In the genomic region with DNA sequence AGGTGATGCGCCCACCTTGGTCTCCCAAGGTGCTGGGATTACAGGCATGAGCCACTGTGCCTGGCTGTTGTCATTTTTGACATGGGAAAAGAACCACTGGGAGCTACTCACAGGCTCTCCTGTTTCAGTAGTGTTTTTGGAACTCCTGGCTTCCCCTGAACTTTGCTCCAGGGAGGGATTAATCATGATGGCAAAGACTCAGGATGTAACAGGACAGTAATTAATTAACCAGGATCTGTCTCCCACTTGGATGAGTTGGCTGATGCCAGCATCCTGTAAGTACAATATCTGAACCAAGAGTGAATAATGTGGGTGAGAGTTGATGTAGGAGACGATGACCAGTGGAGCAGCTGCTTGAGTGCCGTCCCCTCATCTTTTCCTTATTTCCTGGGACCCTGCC, we compare ENCODE assay signal across 17 cellular contexts.
"Had no signal": no experiment of that assay in that cellular context is flagged by ENCODE, and none has a peak within 500 bp of the region (broad histone marks: within the 10 kb centered on the region; RNA-seq: fewer than 3 reads in every experiment).

No MANE protein-coding gene starts in this region.

- H3K27me3 ChIP-seq: esophagus squamous epithelium, gastrocnemius medialis, hepatocyte, neutrophil, right atrium auricular region, tibial artery had no signal

- DNase-seq: activated B cell treated with CpG ODN at 0.5 μM for 24 hours; activated T-cell treated with anti-CD3 and anti-CD28 coated beads, Interleukin-2, amount 50 U/mL, for 1 hour; amniotic stem cell; dermis blood vessel endothelial cell; esophagus squamous epithelium; gastrocnemius medialis; kidney; naive thymus-derived CD4-positive, alpha-beta T cell; small intestine; tibial artery had no signal

- H3K4me2 ChIP-seq: hepatocyte had no signal

- ATAC-seq: activated naive CD4-positive, alpha-beta T cell treated with anti-CD3 and anti-CD28 coated beads, Interleukin-2, amount 50 U/mL, for 72 hours; gastrocnemius medialis; naive thymus-derived CD4-positive, alpha-beta T cell had no signal

- H3K9me3 ChIP-seq: esophagus squamous epithelium, gastrocnemius medialis, neutrophil, right atrium auricular region, tibial artery had no signal

- H3K9me3 Mint-ChIP-seq: activated B cell treated with CpG ODN at 0.5 μM for 24 hours; activated naive CD4-positive, alpha-beta T cell treated with anti-CD3 and anti-CD28 coated beads, Interleukin-2, amount 50 U/mL, for 72 hours; brain; naive thymus-derived CD4-positive, alpha-beta T cell; T-helper 1 cell treated with Interleukin-12 subunit alpha and Interleukin-12 subunit beta and Interleukin-4 antibody, amounts not matched to agents 30 μg/mL and 1 μg/mL, for 36 hours had no signal

- H3K4me3 Mint-ChIP-seq: activated B cell treated with CpG ODN at 0.5 μM for 24 hours; T-helper 1 cell treated with Interleukin-12 subunit alpha and Interleukin-12 subunit beta and Interleukin-4 antibody, amounts not matched to agents 30 μg/mL and 1 μg/mL, for 36 hours had no signal

- H2AFZ ChIP-seq: hepatocyte had no signal

- H3K27ac ChIP-seq: gastrocnemius medialis, hepatocyte, neutrophil, right atrium auricular region had no signal

- H3K4me3 ChIP-seq: esophagus squamous epithelium, gastrocnemius medialis, hepatocyte, lung, right atrium auricular region, tibial artery had no signal

- H3K27ac Mint-ChIP-seq: activated B cell treated with CpG ODN at 0.5 μM for 24 hours; activated naive CD4-positive, alpha-beta T cell treated with anti-CD3 and anti-CD28 coated beads, Interleukin-2, amount 50 U/mL, for 72 hours; brain; T-helper 1 cell treated with Interleukin-12 subunit alpha and Interleukin-12 subunit beta and Interleukin-4 antibody, amounts not matched to agents 30 μg/mL and 1 μg/mL, for 36 hours had no signal

- H3K27me3 Mint-ChIP-seq: activated B cell treated with CpG ODN at 0.5 μM for 24 hours, brain had no signal
